In the genomic region with DNA sequence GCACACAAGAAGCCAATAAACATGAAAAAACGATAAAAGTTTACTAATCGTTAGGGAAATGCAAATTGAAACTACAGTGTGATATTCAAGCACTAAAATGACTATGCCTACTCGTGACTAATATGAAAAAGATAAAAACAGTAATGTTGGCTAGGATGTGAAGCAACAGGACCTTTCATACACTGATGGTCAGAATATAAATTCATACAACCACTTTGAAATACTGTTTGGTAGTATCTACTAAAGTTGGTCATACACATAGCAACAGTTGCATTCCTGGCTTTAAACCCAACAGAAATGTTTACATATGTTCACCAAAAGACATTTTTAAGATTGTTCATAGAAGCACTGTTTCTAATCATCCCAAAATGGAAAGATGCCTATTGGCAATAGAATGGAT, we compare ENCODE assay signal across 14 cellular contexts. TPM values are rescaled to one million over a fixed set of nuclear protein-coding genes. Genes with fewer than 3 reads are reported as not detected.
DNase-seq lines count a peak whose midpoint lies in the region; TF ChIP-seq lines count a peak whose summit lies in the region.
"Had no signal": no experiment of that assay in that cellular context is flagged by ENCODE, and none has a peak within 500 bp of the region (broad histone marks: within the 10 kb centered on the region; RNA-seq: fewer than 3 reads in every experiment).

No MANE protein-coding gene starts in this region.

- no peaks in the 10 kb centered on the region for H3K4me1 ChIP-seq in adipocyte (ENCODE audit: control insufficient read depth, insufficient read depth, low read length)
- peaks cover 0 to 38% (median 23%) of the 10 kb centered on the region in 4 donors for H3K4me1 ChIP-seq in sigmoid colon
- peaks cover 0 to 4% of the 10 kb centered on the region in 2 donors for H3K4me1 ChIP-seq in right atrium auricular region

- TF ChIP-seq CTCF in AG10803 (conservative IDR thresholded peaks at IDR 0.05; ENCODE audit: low read length) (no peak), sigmoid colon (IDR thresholded peaks at IDR 0.05) (no peak), right atrium auricular region (IDR thresholded peaks at IDR 0.05) (no peak)

- intact Hi-C loops in activated CD4-positive, alpha-beta memory T cell treated with anti-CD3 and anti-CD28 coated beads for 36 hours (cut with micrococcal nuclease) = no loop called here
- intact Hi-C loops in sigmoid colon (cut with DNase I) = no loop called here

- POLR2A ChIA-PET in activated CD4-positive, alpha-beta memory T cell treated with anti-CD3 and anti-CD28 coated beads for 36 hours (lab: Charles Lee) = interaction anchor here (0.6 to 0.9 kb wide), 2 partner anchors 20 to 93 kb away, joined by 3 read pairs; no protein-coding TSS in a partner anchor
- POLR2A ChIA-PET in activated CD4-positive, alpha-beta memory T cell treated with anti-CD3 and anti-CD28 coated beads, Interleukin-2, amount 10 ng/mL, durations not matched to agents 7 days and 5 days (lab: Charles Lee) = no interaction called here

- H3K9me3 ChIP-seq in adipocyte (ENCODE audit: control insufficient read depth, low read length) = no peaks in the 10 kb centered on the region
- H3K9me3 ChIP-seq in sigmoid colon = no peaks in the 10 kb centered on the region
- H3K9me3 ChIP-seq in right atrium auricular region = no peaks in the 10 kb centered on the region

- no peak for DNase-seq in activated CD4-positive, alpha-beta memory T cell treated with anti-CD3 and anti-CD28 coated beads for 36 hours
- DNase-seq in activated CD4-positive, alpha-beta memory T cell treated with anti-CD3 and anti-CD28 coated beads, Interleukin-2, amount 10 ng/mL, durations not matched to agents 7 days and 5 days = no peak
- peak; percentile 8 for DNase-seq in AG10803 (ENCODE audit: low read depth)
- DNase-seq in adipocyte (ENCODE audit: low read depth) = peak; percentile 19
- no peak for DNase-seq in sigmoid colon
- DNase-seq in GOT3 (lab: John Stamatoyannopoulos, UW) = no peak
- no peak for DNase-seq in right atrium auricular region (ENCODE audit: low spot score)
- DNase-seq: H9, NCI-H1048, NCI-H1436 treated with DMSO at 0.1 percent for 48 hours, NCI-H2081, NCI-H510A treated with DMSO at 0.1 percent for 48 hours had no signal

- H3K27me3 ChIP-seq in adipocyte (replicated peaks; ENCODE audit: control insufficient read depth, insufficient read depth, low read length) = no peaks in the 10 kb centered on the region
- H3K27me3 ChIP-seq in sigmoid colon = no peaks in the 10 kb centered on the region
- no peaks in the 10 kb centered on the region for H3K27me3 ChIP-seq in right atrium auricular region

- no peak for TF ChIP-seq EP300 in sigmoid colon (IDR thresholded peaks at IDR 0.05)

- no peaks in the 10 kb centered on the region for H3K27me3 Mint-ChIP-seq in activated CD4-positive, alpha-beta memory T cell treated with anti-CD3 and anti-CD28 coated beads for 36 hours
- H3K27me3 Mint-ChIP-seq in activated CD4-positive, alpha-beta memory T cell treated with anti-CD3 and anti-CD28 coated beads, Interleukin-2, amount 10 ng/mL, durations not matched to agents 7 days and 5 days = no peaks in the 10 kb centered on the region

- no peak overlapping the region for H3K4me3 Mint-ChIP-seq in activated CD4-positive, alpha-beta memory T cell treated with anti-CD3 and anti-CD28 coated beads for 36 hours
- no peak overlapping the region for H3K4me3 Mint-ChIP-seq in activated CD4-positive, alpha-beta memory T cell treated with anti-CD3 and anti-CD28 coated beads, Interleukin-2, amount 10 ng/mL, durations not matched to agents 7 days and 5 days
- H3K4me3 Mint-ChIP-seq: CD14-positive monocyte, H9 had no signal

- peak overlapping the region in 3 of 4 donors; percentile 58 to 74 (median 70) for H3K27ac ChIP-seq in sigmoid colon
- no peak overlapping the region for H3K27ac ChIP-seq in right atrium auricular region
- H3K27ac ChIP-seq: KMS-11 had no signal

- H3K27ac Mint-ChIP-seq in activated CD4-positive, alpha-beta memory T cell treated with anti-CD3 and anti-CD28 coated beads for 36 hours = peak overlapping the region; percentile 43
- no peak overlapping the region for H3K27ac Mint-ChIP-seq in activated CD4-positive, alpha-beta memory T cell treated with anti-CD3 and anti-CD28 coated beads, Interleukin-2, amount 10 ng/mL, durations not matched to agents 7 days and 5 days
- H3K27ac Mint-ChIP-seq: H9 had no signal

- no peaks in the 10 kb centered on the region for H3K9me3 Mint-ChIP-seq in activated CD4-positive, alpha-beta memory T cell treated with anti-CD3 and anti-CD28 coated beads for 36 hours
- no peaks in the 10 kb centered on the region for H3K9me3 Mint-ChIP-seq in activated CD4-positive, alpha-beta memory T cell treated with anti-CD3 and anti-CD28 coated beads, Interleukin-2, amount 10 ng/mL, durations not matched to agents 7 days and 5 days
- H3K9me3 Mint-ChIP-seq: CD14-positive monocyte, H9 had no signal

- 70 to 80% methylated on average over 3 of the region's 3 CpGs for WGBS in sigmoid colon, 2 donors

- H3K36me3 ChIP-seq in adipocyte (ENCODE audit: control insufficient read depth, insufficient read depth, low read length, severe bottlenecking) (peaks cover 99% of the 10 kb centered on the region), sigmoid colon (peaks cover 7 to 90% (median 18%) of the 10 kb centered on the region in 4 donors), right atrium auricular region (peaks cover 84% of the 10 kb centered on the region)

- H3K36me3 Mint-ChIP-seq in activated CD4-positive, alpha-beta memory T cell treated with anti-CD3 and anti-CD28 coated beads for 36 hours = peaks cover 58% of the 10 kb centered on the region
- peaks cover 76% of the 10 kb centered on the region for H3K36me3 Mint-ChIP-seq in activated CD4-positive, alpha-beta memory T cell treated with anti-CD3 and anti-CD28 coated beads, Interleukin-2, amount 10 ng/mL, durations not matched to agents 7 days and 5 days (ENCODE audit: low read depth)

- H3K9ac ChIP-seq in adipocyte (ENCODE audit: low read length) = no peak overlapping the region
- H3K9ac ChIP-seq: KMS-11 had no signal

- H3K4me3 ChIP-seq in AG10803 (ENCODE audit: low read length) = no peak overlapping the region
- no peak overlapping the region for H3K4me3 ChIP-seq in adipocyte (ENCODE audit: low read length)
- H3K4me3 ChIP-seq in sigmoid colon = peak overlapping the region in 1 of 4 donors; percentile 4
- no peak overlapping the region for H3K4me3 ChIP-seq in right atrium auricular region

- TF ChIP-seq POLR2A in sigmoid colon (IDR thresholded peaks at IDR 0.05) = no peak

- CTCF ChIA-PET in activated CD4-positive, alpha-beta memory T cell treated with anti-CD3 and anti-CD28 coated beads for 36 hours (lab: Charles Lee) = no interaction called here
- CTCF ChIA-PET in activated CD4-positive, alpha-beta memory T cell treated with anti-CD3 and anti-CD28 coated beads, Interleukin-2, amount 10 ng/mL, durations not matched to agents 7 days and 5 days (lab: Charles Lee) = no interaction called here

- peaks cover 20% of the 10 kb centered on the region for H3K4me1 Mint-ChIP-seq in activated CD4-positive, alpha-beta memory T cell treated with anti-CD3 and anti-CD28 coated beads for 36 hours (ENCODE audit: low read depth)
- H3K4me1 Mint-ChIP-seq in activated CD4-positive, alpha-beta memory T cell treated with anti-CD3 and anti-CD28 coated beads, Interleukin-2, amount 10 ng/mL, durations not matched to agents 7 days and 5 days = peaks cover 10% of the 10 kb centered on the region
- H3K4me1 Mint-ChIP-seq: H9 had no signal

RNA-seq across cellular contexts. Expression of a gene that starts 24.3 kb away (rescaled TPM):
- total RNA-seq in activated CD4-positive, alpha-beta memory T cell treated with anti-CD3 and anti-CD28 coated beads for 36 hours = 10 to 100 TPM; 43.1 to 45.0 TPM
- total RNA-seq in activated CD4-positive, alpha-beta memory T cell treated with anti-CD3 and anti-CD28 coated beads, Interleukin-2, amount 10 ng/mL, durations not matched to agents 7 days and 5 days = 10 to 100 TPM; 45.4 to 47.9 TPM
- total RNA-seq in sigmoid colon = 10 to 100 TPM; 46.0 to 59.6 (median 53.5) TPM
- polyA plus RNA-seq in sigmoid colon = 10 to 100 TPM; 11.4 to 17.4 (median 12.7) TPM
- 10 to 100 TPM; 32.2 to 36.7 TPM for total RNA-seq in right atrium auricular region

Comparison
In these comparisons a context has a peak if more than half of its experiments do, and no peak if none do; other contexts are left out.
1. DNase-seq: peak in AG10803 (single experiment) and adipocyte (single experiment); none in activated CD4-positive, alpha-beta memory T cell treated with anti-CD3 and anti-CD28 coated beads for 36 hours (single experiment), activated CD4-positive, alpha-beta memory T cell treated with anti-CD3 and anti-CD28 coated beads, Interleukin-2, amount 10 ng/mL, durations not matched to agents 7 days and 5 days (single experiment), sigmoid colon (single experiment), GOT3 (single experiment) and right atrium auricular region (single experiment).
2. H3K27ac ChIP-seq: peak in sigmoid colon (3 of 4); none in right atrium auricular region (0 of 2).